In genomic region chr22:24271406-24271760, GRCh38 we compare ENCODE assay signal across 8 cellular contexts. TPM values are rescaled to one million over a fixed set of nuclear protein-coding genes. Genes with fewer than 3 reads are reported as not detected.
DNase-seq lines count a peak whose midpoint lies in the region; ATAC-seq and TF ChIP-seq lines count a peak whose summit lies in the region.

No MANE protein-coding gene starts in this region.

- no peaks in the 10 kb centered on the region for H3K27me3 Mint-ChIP-seq in naive thymus-derived CD4-positive, alpha-beta T cell

- peak overlapping the region in 8 of 9 donors; percentile 67 to 87 (median 76) for H3K27ac Mint-ChIP-seq in naive thymus-derived CD4-positive, alpha-beta T cell

- peaks cover 24 to 49% (median 39%) of the 10 kb centered on the region in 7 donors for H3K4me1 Mint-ChIP-seq in naive thymus-derived CD4-positive, alpha-beta T cell

- CTCF ChIA-PET in BJ (lab: Yijun Ruan, JAX), result no interaction called here
- CTCF ChIA-PET in naive thymus-derived CD4-positive, alpha-beta T cell (lab: Charles Lee), result interaction anchor here (0.6 kb wide), 1 partner anchor 244 kb away, joined by 3 read pairs; no protein-coding TSS in a partner anchor

- no peak for DNase-seq in BJ (ENCODE audit: low read depth)
- DNase-seq in LNCaP clone FGC (ENCODE audit: low read depth), result no peak
- DNase-seq in dorsolateral prefrontal cortex, result peak in 1 of 10 donors; percentile 33
- DNase-seq in naive thymus-derived CD4-positive, alpha-beta T cell, result no peak
- no peak for DNase-seq in NCI-H1105 (lab: John Stamatoyannopoulos, UW)
- DNase-seq in kidney glomerular epithelial cell (lab: John Stamatoyannopoulos, UW), result no peak
- DNase-seq in NCI-H2029 treated with DMSO at 0.1 percent for 48 hours (lab: John Stamatoyannopoulos, UW), result no peak
- DNase-seq in activated CD4-positive, alpha-beta T cell treated with anti-CD3 and anti-CD28 coated beads for 1 hour, result no peak

- H3K27ac ChIP-seq in dorsolateral prefrontal cortex, result peak overlapping the region; percentile 41 to 99 (median 95)
- peak overlapping the region; percentile 88 for H3K27ac ChIP-seq in naive thymus-derived CD4-positive, alpha-beta T cell (ENCODE audit: low read depth, low read length)

- H3K36me3 Mint-ChIP-seq in naive thymus-derived CD4-positive, alpha-beta T cell, result peaks cover 0 to 3% (median 0%) of the 10 kb centered on the region in 5 donors

- POLR2A ChIA-PET in BJ (lab: Charles Lee), result no interaction called here
- POLR2A ChIA-PET in naive thymus-derived CD4-positive, alpha-beta T cell (lab: Charles Lee), result interaction anchor here (0.6 to 1.5 kb wide), 3 partner anchors 31 to 156 kb away, joined by 3 to 5 read pairs (median 4); partner anchors contain the start of gene ADORA2A

- H3K4me3 ChIP-seq in BJ (ENCODE audit: low read depth, low read length) (peak overlapping the region; percentile 89), LNCaP clone FGC (ENCODE audit: low read depth, low read length) (peak overlapping the region; percentile 87), dorsolateral prefrontal cortex (peak overlapping the region; percentile 67 to 100 (median 95))
- peak overlapping the region; percentile 87 for H3K4me3 ChIP-seq in naive thymus-derived CD4-positive, alpha-beta T cell (ENCODE audit: low read length)

- ATAC-seq in naive thymus-derived CD4-positive, alpha-beta T cell, result no peak

- H3K4me1 ChIP-seq in naive thymus-derived CD4-positive, alpha-beta T cell (ENCODE audit: control insufficient read depth in 2 of 2, insufficient read depth in 2 of 2, low read length in 2 of 2), result peaks cover 6 to 11% of the 10 kb centered on the region in 2 donors

- peak overlapping the region; percentile 71 to 90 (median 88) for H3K4me3 Mint-ChIP-seq in naive thymus-derived CD4-positive, alpha-beta T cell

- no peak for TF ChIP-seq CTCF in BJ (IDR thresholded peaks at IDR 0.05; ENCODE audit: insufficient read depth, low read depth, low read length)
- no peak for TF ChIP-seq CTCF in LNCaP clone FGC (IDR thresholded peaks at IDR 0.05; ENCODE audit: control insufficient read depth, extremely low read depth, insufficient read depth)
- no peak for TF ChIP-seq CTCF in dorsolateral prefrontal cortex (IDR thresholded peaks at IDR 0.05 in 54 of 56, conservative IDR thresholded peaks at IDR 0.05 in 2 of 56; ENCODE audit: low read depth in 1 of 56, partially characterized antibody in 56 of 56)

- no peaks in the 10 kb centered on the region for H3K36me3 ChIP-seq in BJ (ENCODE audit: control insufficient read depth, insufficient read depth, low read length)
- H3K36me3 ChIP-seq in naive thymus-derived CD4-positive, alpha-beta T cell (ENCODE audit: control insufficient read depth in 2 of 3, insufficient read depth in 3 of 3, low read length in 3 of 3), result peaks cover 0 to 4% (median 0%) of the 10 kb centered on the region in 3 experiments

- intact Hi-C loops in dorsolateral prefrontal cortex (cut with DNase I), result loop anchor here in 1 of 2 donors (2.0 kb wide), 1 partner anchor 283 kb away; the partner anchor contains the start of genes GUCD1 and SNRPD3
- intact Hi-C loops in naive thymus-derived CD4-positive, alpha-beta T cell (cut with micrococcal nuclease), result loop anchor here in 1 of 2 donors (2.0 kb wide), 1 partner anchor 283 kb away; the partner anchor contains the start of genes GUCD1 and SNRPD3

- H3K27me3 ChIP-seq in BJ (ENCODE audit: control insufficient read depth, insufficient read depth, low read length), result no peaks in the 10 kb centered on the region
- no peaks in the 10 kb centered on the region for H3K27me3 ChIP-seq in dorsolateral prefrontal cortex
- H3K27me3 ChIP-seq in naive thymus-derived CD4-positive, alpha-beta T cell (ENCODE audit: control insufficient read depth in 2 of 2, insufficient read depth in 2 of 2, low read length in 2 of 2), result no peaks in the 10 kb centered on the region

- H3K9me3 Mint-ChIP-seq in naive thymus-derived CD4-positive, alpha-beta T cell, result no peaks in the 10 kb centered on the region

- H3K9me3 ChIP-seq in naive thymus-derived CD4-positive, alpha-beta T cell (ENCODE audit: control insufficient read depth in 2 of 3, low read length in 3 of 3), result no peaks in the 10 kb centered on the region

RNA-seq across cellular contexts. Expression of gene SPECC1L, which starts 0.8 kb away (rescaled TPM):
- polyA plus RNA-seq in BJ (2011; rRNA removed), result 35.1 and 42.4 TPM in 2 replicates
- polyA minus RNA-seq in BJ (2011; rRNA and poly(A)+ RNA removed), result 33.7 and 42.9 TPM in 2 replicates
- total RNA-seq in dorsolateral prefrontal cortex, result 100 to 1,000 TPM in 29 of 120 experiments, 10 to 100 TPM in 91; 59.5 to 136 (median 91.9) TPM
- 10 to 100 TPM; 39.5 to 69.0 (median 51.3) TPM for total RNA-seq in naive thymus-derived CD4-positive, alpha-beta T cell
- polyA plus RNA-seq in naive thymus-derived CD4-positive, alpha-beta T cell, result 10 to 100 TPM; 14.6 to 18.4 TPM

RNA-seq across cellular contexts. Expression of gene GGT5, which starts 26.5 kb away (rescaled TPM):
- 13.3 and 29.1 TPM in 2 replicates for polyA plus RNA-seq in BJ (2011; rRNA removed)
- polyA minus RNA-seq in BJ (2011; rRNA and poly(A)+ RNA removed), result 7.8 and 9.9 TPM in 2 replicates
- total RNA-seq in dorsolateral prefrontal cortex, result 10 to 100 TPM in 113 of 120 experiments, 1 to 10 TPM in 7; 5.9 to 50.2 (median 18.8) TPM
- total RNA-seq in naive thymus-derived CD4-positive, alpha-beta T cell, result under 1 TPM in 4 of 5 experiments, not detected in 1; 0.14 to 0.77 (median 0.42) TPM
- polyA plus RNA-seq in naive thymus-derived CD4-positive, alpha-beta T cell, result not detected
